In the genomic region with DNA sequence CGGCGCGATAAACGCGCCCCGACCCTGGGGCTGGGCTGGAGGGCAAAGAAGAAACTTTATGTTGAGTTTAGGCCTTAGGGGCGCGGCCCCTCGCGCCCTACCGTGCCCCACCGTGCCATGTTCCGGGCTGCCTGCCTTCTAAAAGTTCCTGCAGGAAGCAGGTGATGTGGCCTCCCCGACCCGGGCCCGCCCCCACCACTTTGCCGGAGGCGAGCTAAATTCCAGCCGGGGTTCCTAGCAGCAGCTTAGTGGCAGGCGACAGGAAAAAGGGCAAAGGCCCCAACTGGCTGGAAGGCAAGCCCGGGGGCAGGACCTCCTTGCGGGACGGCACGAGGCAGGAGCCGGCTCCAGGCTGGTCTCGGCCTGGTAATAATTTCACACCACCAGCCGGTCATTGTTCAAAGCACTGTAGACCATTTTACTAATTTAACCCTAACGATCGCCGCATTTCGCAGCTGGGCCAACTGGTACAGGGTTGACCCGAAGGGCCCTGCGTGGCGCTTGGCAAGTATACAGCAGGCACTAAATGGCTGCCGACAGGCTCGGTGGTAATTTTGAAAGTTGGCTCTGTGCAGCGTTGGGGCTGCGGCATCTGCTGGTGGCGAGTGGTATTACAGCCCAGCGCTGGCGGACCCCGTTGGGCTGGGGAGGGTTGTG, we compare ENCODE assay signal across 1 cellular context.
TF ChIP-seq lines count a peak whose summit lies in the region.

No MANE protein-coding gene starts in this region.

TF ChIP-seq in HepG2, 621 proteins besides CTCF, POLR2A, EP300 and RAD21 (continued from another document):
- TF ChIP-seq, protein P1, sequence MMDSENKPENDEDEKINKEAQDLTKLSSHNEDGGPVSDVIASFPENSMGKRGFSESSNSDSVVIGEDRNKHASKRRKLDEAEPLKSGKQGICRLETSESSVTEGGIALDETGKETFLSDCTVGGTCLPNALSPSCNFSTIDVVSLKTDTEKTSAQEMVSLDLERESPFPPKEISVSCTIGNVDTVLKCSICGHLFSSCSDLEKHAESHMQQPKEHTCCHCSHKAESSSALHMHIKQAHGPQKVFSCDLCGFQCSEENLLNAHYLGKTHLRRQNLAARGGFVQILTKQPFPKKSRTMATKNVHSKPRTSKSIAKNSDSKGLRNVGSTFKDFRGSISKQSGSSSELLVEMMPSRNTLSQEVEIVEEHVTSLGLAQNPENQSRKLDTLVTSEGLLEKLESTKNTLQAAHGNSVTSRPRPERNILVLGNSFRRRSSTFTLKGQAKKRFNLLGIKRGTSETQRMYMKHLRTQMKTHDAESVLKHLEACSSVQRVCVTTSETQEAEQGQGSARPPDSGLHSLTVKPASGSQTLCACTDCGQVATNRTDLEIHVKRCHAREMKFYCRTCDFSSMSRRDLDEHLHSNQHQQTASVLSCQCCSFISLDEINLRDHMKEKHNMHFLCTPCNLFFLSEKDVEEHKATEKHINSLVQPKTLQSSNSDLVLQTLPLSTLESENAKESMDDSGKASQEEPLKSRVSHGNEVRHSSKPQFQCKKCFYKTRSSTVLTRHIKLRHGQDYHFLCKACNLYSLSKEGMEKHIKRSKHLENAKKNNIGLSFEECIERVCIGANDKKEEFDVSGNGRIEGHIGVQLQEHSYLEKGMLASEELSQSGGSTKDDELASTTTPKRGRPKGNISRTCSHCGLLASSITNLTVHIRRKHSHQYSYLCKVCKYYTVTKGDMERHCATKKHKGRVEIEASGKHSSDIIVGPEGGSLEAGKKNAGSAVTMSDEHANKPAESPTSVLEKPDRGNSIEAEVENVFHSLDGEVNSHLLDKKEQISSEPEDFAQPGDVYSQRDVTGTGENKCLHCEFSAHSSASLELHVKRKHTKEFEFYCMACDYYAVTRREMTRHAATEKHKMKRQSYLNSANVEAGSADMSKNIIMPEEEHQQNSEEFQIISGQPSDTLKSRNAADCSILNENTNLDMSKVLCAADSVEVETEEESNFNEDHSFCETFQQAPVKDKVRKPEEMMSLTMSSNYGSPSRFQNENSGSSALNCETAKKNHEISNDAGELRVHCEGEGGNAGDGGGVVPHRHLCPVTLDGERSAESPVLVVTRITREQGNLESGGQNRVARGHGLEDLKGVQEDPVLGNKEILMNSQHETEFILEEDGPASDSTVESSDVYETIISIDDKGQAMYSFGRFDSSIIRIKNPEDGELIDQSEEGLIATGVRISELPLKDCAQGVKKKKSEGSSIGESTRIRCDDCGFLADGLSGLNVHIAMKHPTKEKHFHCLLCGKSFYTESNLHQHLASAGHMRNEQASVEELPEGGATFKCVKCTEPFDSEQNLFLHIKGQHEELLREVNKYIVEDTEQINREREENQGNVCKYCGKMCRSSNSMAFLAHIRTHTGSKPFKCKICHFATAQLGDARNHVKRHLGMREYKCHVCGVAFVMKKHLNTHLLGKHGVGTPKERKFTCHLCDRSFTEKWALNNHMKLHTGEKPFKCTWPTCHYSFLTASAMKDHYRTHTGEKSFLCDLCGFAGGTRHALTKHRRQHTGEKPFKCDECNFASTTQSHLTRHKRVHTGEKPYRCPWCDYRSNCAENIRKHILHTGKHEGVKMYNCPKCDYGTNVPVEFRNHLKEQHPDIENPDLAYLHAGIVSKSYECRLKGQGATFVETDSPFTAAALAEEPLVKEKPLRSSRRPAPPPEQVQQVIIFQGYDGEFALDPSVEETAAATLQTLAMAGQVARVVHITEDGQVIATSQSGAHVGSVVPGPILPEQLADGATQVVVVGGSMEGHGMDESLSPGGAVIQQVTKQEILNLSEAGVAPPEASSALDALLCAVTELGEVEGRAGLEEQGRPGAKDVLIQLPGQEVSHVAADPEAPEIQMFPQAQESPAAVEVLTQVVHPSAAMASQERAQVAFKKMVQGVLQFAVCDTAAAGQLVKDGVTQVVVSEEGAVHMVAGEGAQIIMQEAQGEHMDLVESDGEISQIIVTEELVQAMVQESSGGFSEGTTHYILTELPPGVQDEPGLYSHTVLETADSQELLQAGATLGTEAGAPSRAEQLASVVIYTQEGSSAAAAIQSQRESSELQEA (CRISPR knock-in tag; IDR thresholded peaks at IDR 0.05; ENCODE audit: not compliant biosample characterization) = peak; percentile 41
- TF ChIP-seq ZNF703 (CRISPR knock-in tag; IDR thresholded peaks at IDR 0.05; ENCODE audit: borderline replicate concordance) (peak; percentile 16; the same call in 1 of the 2 replicates), ELF1 (CRISPR knock-in tag; IDR thresholded peaks at IDR 0.05) (0 out of 2 replicates have a peak, but pooled peaks have one; percentile 20), SMC3 (IDR thresholded peaks at IDR 0.05; ENCODE audit: low read length) (peak; percentile 50; the same call in 1 of the 2 replicates), ZBTB8A (CRISPR knock-in tag; IDR thresholded peaks at IDR 0.05; ENCODE audit: borderline replicate concordance, low read depth) (peak; percentile 60; the same call in 1 of the 2 replicates), JARID2 (CRISPR knock-in tag; IDR thresholded peaks at IDR 0.05; ENCODE audit: insufficient replicate concordance) (no peak)
- TF ChIP-seq, protein P2, sequence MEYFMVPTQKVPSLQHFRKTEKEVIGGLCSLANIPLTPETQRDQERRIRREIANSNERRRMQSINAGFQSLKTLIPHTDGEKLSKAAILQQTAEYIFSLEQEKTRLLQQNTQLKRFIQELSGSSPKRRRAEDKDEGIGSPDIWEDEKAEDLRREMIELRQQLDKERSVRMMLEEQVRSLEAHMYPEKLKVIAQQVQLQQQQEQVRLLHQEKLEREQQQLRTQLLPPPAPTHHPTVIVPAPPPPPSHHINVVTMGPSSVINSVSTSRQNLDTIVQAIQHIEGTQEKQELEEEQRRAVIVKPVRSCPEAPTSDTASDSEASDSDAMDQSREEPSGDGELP (IDR thresholded peaks at IDR 0.05; ENCODE audit: borderline replicate concordance, low read depth) = 0 out of 2 replicates have a peak, but pooled peaks have one; percentile 38
